19 cellular contexts compared by ENCODE assay signal in genomic region chr7:157772486-157773130, GRCh38.
"Had no signal": no experiment of that assay in that cellular context is flagged by ENCODE, and none has a peak within 500 bp of the region (broad histone marks: within the 10 kb centered on the region; RNA-seq: fewer than 3 reads in every experiment).

No MANE protein-coding gene starts in this region.

- ATAC-seq: K562 had no signal

- H3K9me3 ChIP-seq: SK-N-SH had no signal

- H3K9ac ChIP-seq: KMS-11, SK-N-SH had no signal

- DNase-seq: Kasumi-1, MM.1S, NCI-H1092 treated with DMSO at 0.1 percent for 48 hours, NCI-H1436, NCI-H187, NCI-H2029, NCI-H2081 treated with DMSO at 0.1 percent for 48 hours, NCI-H226, NCI-H446, NCI-H510A, NCI-H524 treated with DMSO at 0.1 percent for 48 hours, NCI-H69, NCI-H774, RPMI8226, SHP77, SK-N-SH had no signal

- H3K4me3 ChIP-seq: K562 had no signal

- FAIRE-seq: RCC 7860 had no signal

- H3K4me2 ChIP-seq: KMS-11, SK-N-SH had no signal

- H3K27ac ChIP-seq: KMS-11 had no signal
